Comparison of ENCODE assay signal across 11 cellular contexts in the genomic region with DNA sequence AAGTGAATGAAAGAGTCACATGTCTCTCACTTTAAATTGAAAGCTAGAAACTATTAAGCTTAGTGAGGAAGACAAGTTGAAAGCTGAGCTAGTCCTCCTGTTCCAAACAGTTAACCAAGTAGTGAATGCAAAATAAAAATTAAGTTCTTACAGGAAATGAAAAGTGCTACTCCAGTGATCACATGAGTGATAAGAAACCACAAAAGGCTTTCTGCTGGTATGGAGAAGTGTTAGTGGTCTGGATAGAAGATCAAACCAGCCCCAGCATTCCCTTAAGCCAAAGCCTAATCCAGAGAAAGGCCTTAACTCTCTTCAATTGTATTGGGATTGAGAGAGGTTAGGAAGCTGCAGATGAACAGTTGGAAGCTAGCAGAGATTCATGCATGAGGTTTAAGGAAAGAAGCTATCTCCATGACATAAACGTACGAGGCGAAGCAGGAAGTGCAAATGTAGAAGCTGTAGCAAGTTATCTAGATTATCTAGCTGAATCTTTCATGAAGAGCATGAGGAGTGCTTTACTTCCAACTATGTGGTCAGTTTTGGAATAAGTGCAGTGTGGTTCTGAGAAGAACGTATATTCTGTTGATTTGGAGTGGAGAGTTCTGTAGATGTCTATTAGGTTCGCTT.
DNase-seq lines count a peak whose midpoint lies in the region; ATAC-seq lines count a peak whose summit lies in the region.
"Had no signal": no experiment of that assay in that cellular context is flagged by ENCODE, and none has a peak within 500 bp of the region (broad histone marks: within the 10 kb centered on the region; RNA-seq: fewer than 3 reads in every experiment).

No MANE protein-coding gene starts in this region.

- no peaks in the 10 kb centered on the region for H3K36me3 ChIP-seq in SK-N-MC (ENCODE audit: insufficient read depth, low read length)

- POLR2A ChIA-PET in activated CD4-positive, alpha-beta T cell treated with anti-CD3 and anti-CD28 coated beads for 36 hours (lab: Charles Lee): no interaction called here

- H3K27me3 Mint-ChIP-seq in activated naive CD8-positive, alpha-beta T cell: no peaks in the 10 kb centered on the region
- H3K27me3 Mint-ChIP-seq in activated naive CD8-positive, alpha-beta T cell treated with anti-CD3 and anti-CD28 coated beads, Interleukin-2, amount 50 U/mL, for 24 hours: no peaks in the 10 kb centered on the region
- H3K27me3 Mint-ChIP-seq in activated CD4-positive, alpha-beta T cell treated with anti-CD3 and anti-CD28 coated beads for 36 hours: no peaks in the 10 kb centered on the region

- no peak overlapping the region for H3K9ac ChIP-seq in SK-N-MC (ENCODE audit: insufficient read length)

- CTCF ChIA-PET in activated CD4-positive, alpha-beta T cell treated with anti-CD3 and anti-CD28 coated beads for 36 hours (lab: Charles Lee): interaction anchor here (0.5 to 0.9 kb wide), 2 partner anchors 430 to 554 kb away, joined by 3 to 4 read pairs; no protein-coding TSS in a partner anchor

- H3K9me3 ChIP-seq in SK-N-MC (ENCODE audit: low read depth, low read length): no peaks in the 10 kb centered on the region

- DNase-seq in activated naive CD8-positive, alpha-beta T cell treated with anti-CD3 and anti-CD28 coated beads, Interleukin-2, amount 50 U/mL, for 24 hours: no peak
- peak; percentile 70 for DNase-seq in SK-N-MC (ENCODE audit: low read depth, low spot score)
- DNase-seq in foreskin melanocyte: peak; percentile 10
- DNase-seq in cerebellum (ENCODE audit: low spot score): no peak
- DNase-seq in SW480 (ENCODE audit: low spot score): no peak
- no peak for DNase-seq in activated CD4-positive, alpha-beta T cell treated with anti-CD3 and anti-CD28 coated beads for 36 hours
- DNase-seq: activated naive CD4-positive, alpha-beta T cell treated with Interleukin-2 at 50 U/mL for 16 hours; NCI-H526 treated with DMSO at 0.1 percent for 48 hours; stimulated activated CD4-positive, alpha-beta T cell treated with anti-CD3 and anti-CD28 coated beads, Interleukin-2, amount 100 ng/mL, for 48 hours had no signal

- H3K4me3 ChIP-seq in SK-N-MC: no peak overlapping the region; the same call in 1 of the 2 replicates

- intact Hi-C loops in activated CD4-positive, alpha-beta T cell treated with anti-CD3 and anti-CD28 coated beads for 36 hours (cut with DNase I, micrococcal nuclease): no loop called here

- H3K4me3 Mint-ChIP-seq in activated naive CD8-positive, alpha-beta T cell: peak overlapping the region; percentile 3
- H3K4me3 Mint-ChIP-seq in activated naive CD8-positive, alpha-beta T cell treated with anti-CD3 and anti-CD28 coated beads, Interleukin-2, amount 50 U/mL, for 24 hours: no peak overlapping the region
- H3K4me3 Mint-ChIP-seq in activated CD4-positive, alpha-beta T cell treated with anti-CD3 and anti-CD28 coated beads for 36 hours: no peak overlapping the region

- no peaks in the 10 kb centered on the region for H3K9me3 Mint-ChIP-seq in activated naive CD8-positive, alpha-beta T cell (ENCODE audit: low read depth)
- no peaks in the 10 kb centered on the region for H3K9me3 Mint-ChIP-seq in activated naive CD8-positive, alpha-beta T cell treated with anti-CD3 and anti-CD28 coated beads, Interleukin-2, amount 50 U/mL, for 24 hours
- peaks cover 3% of the 10 kb centered on the region for H3K9me3 Mint-ChIP-seq in activated CD4-positive, alpha-beta T cell treated with anti-CD3 and anti-CD28 coated beads for 36 hours (ENCODE audit: low read depth)

- H3K27ac Mint-ChIP-seq in activated naive CD8-positive, alpha-beta T cell: no peak overlapping the region
- H3K27ac Mint-ChIP-seq in activated naive CD8-positive, alpha-beta T cell treated with anti-CD3 and anti-CD28 coated beads, Interleukin-2, amount 50 U/mL, for 24 hours: no peak overlapping the region
- no peak overlapping the region for H3K27ac Mint-ChIP-seq in activated CD4-positive, alpha-beta T cell treated with anti-CD3 and anti-CD28 coated beads for 36 hours

- no peaks in the 10 kb centered on the region for H3K36me3 Mint-ChIP-seq in activated naive CD8-positive, alpha-beta T cell
- H3K36me3 Mint-ChIP-seq in activated naive CD8-positive, alpha-beta T cell treated with anti-CD3 and anti-CD28 coated beads, Interleukin-2, amount 50 U/mL, for 24 hours (ENCODE audit: low read depth): peaks cover 2% of the 10 kb centered on the region
- no peaks in the 10 kb centered on the region for H3K36me3 Mint-ChIP-seq in activated CD4-positive, alpha-beta T cell treated with anti-CD3 and anti-CD28 coated beads for 36 hours (ENCODE audit: low read depth)

- ATAC-seq in activated naive CD8-positive, alpha-beta T cell treated with anti-CD3 and anti-CD28 coated beads, Interleukin-2, amount 50 U/mL, for 24 hours: no peak
- no peak for ATAC-seq in GM18867 (IDR thresholded peaks at IDR 0.05; ENCODE audit: unreplicated experiment)
- ATAC-seq in activated CD4-positive, alpha-beta T cell treated with anti-CD3 and anti-CD28 coated beads for 36 hours: no peak

- H3K4me1 Mint-ChIP-seq in activated naive CD8-positive, alpha-beta T cell (ENCODE audit: low read depth): peaks cover 15% of the 10 kb centered on the region
- H3K4me1 Mint-ChIP-seq in activated naive CD8-positive, alpha-beta T cell treated with anti-CD3 and anti-CD28 coated beads, Interleukin-2, amount 50 U/mL, for 24 hours: peaks cover 20% of the 10 kb centered on the region
- peaks cover 13% of the 10 kb centered on the region for H3K4me1 Mint-ChIP-seq in activated CD4-positive, alpha-beta T cell treated with anti-CD3 and anti-CD28 coated beads for 36 hours

- peak overlapping the region; percentile 17 for H3K27ac ChIP-seq in SK-N-MC

Comparison
In these comparisons a context has a peak if more than half of its experiments do, and no peak if none do; other contexts are left out.
1. DNase-seq: peak in SK-N-MC (single experiment) and foreskin melanocyte (single experiment); none in activated naive CD8-positive, alpha-beta T cell treated with anti-CD3 and anti-CD28 coated beads, Interleukin-2, amount 50 U/mL, for 24 hours (single experiment), cerebellum (single experiment), SW480 (single experiment) and activated CD4-positive, alpha-beta T cell treated with anti-CD3 and anti-CD28 coated beads for 36 hours (single experiment).